In the genomic region with DNA sequence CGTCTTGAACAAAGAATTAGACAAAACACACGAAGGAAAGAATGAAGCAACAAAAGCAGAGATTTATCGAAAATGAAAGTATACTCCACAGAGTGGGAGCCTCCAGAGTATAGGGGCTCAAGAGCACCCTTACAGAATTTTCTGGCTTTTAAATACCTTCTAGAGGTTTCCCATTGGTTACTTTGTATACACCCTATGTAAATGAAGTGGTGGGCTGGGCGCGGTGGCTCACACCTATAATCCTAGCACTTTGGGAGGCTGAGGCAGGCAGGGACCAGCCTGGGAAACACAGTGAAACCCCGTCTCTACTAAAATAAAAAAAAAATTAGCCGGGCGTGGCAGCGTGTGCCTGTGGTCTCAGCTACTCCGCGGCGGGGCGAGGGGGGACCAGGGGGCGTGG, we compare ENCODE assay signal across 1 cellular context.
TF ChIP-seq lines count a peak whose summit lies in the region.

No MANE protein-coding gene starts in this region.

TF ChIP-seq in IMR-90, 13 proteins besides CTCF, POLR2A, EP300 and RAD21:
- no peak for TF ChIP-seq MAZ (IDR thresholded peaks at IDR 0.05; ENCODE audit: borderline replicate concordance, low read depth, low read length)
- TF ChIP-seq BHLHE40 (IDR thresholded peaks at IDR 0.05; ENCODE audit: low read depth, low read length), result no peak
- TF ChIP-seq CEBPB (IDR thresholded peaks at IDR 0.05; ENCODE audit: low read depth, low read length), result no peak
- TF ChIP-seq CHD1 (IDR thresholded peaks at IDR 0.05; ENCODE audit: low read depth, low read length), result no peak
- no peak for TF ChIP-seq MXI1 (IDR thresholded peaks at IDR 0.05; ENCODE audit: borderline replicate concordance, low read depth, low read length)
- no peak for TF ChIP-seq MAFK (IDR thresholded peaks at IDR 0.05; ENCODE audit: low read depth, low read length)
- TF ChIP-seq, protein P1, sequence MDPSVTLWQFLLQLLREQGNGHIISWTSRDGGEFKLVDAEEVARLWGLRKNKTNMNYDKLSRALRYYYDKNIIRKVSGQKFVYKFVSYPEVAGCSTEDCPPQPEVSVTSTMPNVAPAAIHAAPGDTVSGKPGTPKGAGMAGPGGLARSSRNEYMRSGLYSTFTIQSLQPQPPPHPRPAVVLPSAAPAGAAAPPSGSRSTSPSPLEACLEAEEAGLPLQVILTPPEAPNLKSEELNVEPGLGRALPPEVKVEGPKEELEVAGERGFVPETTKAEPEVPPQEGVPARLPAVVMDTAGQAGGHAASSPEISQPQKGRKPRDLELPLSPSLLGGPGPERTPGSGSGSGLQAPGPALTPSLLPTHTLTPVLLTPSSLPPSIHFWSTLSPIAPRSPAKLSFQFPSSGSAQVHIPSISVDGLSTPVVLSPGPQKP (IDR thresholded peaks at IDR 0.05; ENCODE audit: borderline replicate concordance, low read depth, low read length), result no peak
- TF ChIP-seq RFX5 (IDR thresholded peaks at IDR 0.05; ENCODE audit: low read depth, low read length), result no peak
- TF ChIP-seq, protein P2, sequence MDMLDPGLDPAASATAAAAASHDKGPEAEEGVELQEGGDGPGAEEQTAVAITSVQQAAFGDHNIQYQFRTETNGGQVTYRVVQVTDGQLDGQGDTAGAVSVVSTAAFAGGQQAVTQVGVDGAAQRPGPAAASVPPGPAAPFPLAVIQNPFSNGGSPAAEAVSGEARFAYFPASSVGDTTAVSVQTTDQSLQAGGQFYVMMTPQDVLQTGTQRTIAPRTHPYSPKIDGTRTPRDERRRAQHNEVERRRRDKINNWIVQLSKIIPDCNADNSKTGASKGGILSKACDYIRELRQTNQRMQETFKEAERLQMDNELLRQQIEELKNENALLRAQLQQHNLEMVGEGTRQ (IDR thresholded peaks at IDR 0.05; ENCODE audit: low read depth, low read length), result no peak
